ENCODE assay signal across 8 cellular contexts in genomic region chr4:140049924-140050681, GRCh38.
DNase-seq lines count a peak whose midpoint lies in the region; ATAC-seq and TF ChIP-seq lines count a peak whose summit lies in the region.

No MANE protein-coding gene starts in this region.

- H4K20me1 ChIP-seq in OCI-LY1 (ENCODE audit: insufficient read depth, low read length): no peaks in the 10 kb centered on the region

- no peaks in the 10 kb centered on the region for H3K9me3 ChIP-seq in CD8-positive, alpha-beta memory T cell (ENCODE audit: low read length)
- H3K9me3 ChIP-seq in OCI-LY1 (ENCODE audit: low read length) (no peaks in the 10 kb centered on the region), neuron (ENCODE audit: low read length) (no peaks in the 10 kb centered on the region)
- no peaks in the 10 kb centered on the region for H3K9me3 ChIP-seq in effector memory CD4-positive, alpha-beta T cell (ENCODE audit: control insufficient read depth, low read length)

- peak; percentile 60 for TF ChIP-seq CTCF in OCI-LY1 (IDR thresholded peaks at IDR 0.05; ENCODE audit: low read length)

- H3K79me2 ChIP-seq in OCI-LY1 (ENCODE audit: insufficient read depth, low read length): no peaks in the 10 kb centered on the region

- H3K4me1 Mint-ChIP-seq in CD8-positive, alpha-beta memory T cell: peaks cover 19 to 29% (median 27%) of the 10 kb centered on the region in 3 donors

- no peaks in the 10 kb centered on the region for H3K27me3 ChIP-seq in CD8-positive, alpha-beta memory T cell (ENCODE audit: insufficient read depth, low read length, poor library complexity, severe bottlenecking)
- H3K27me3 ChIP-seq in OCI-LY1 (ENCODE audit: insufficient read depth, low read length) (no peaks in the 10 kb centered on the region), neuron (ENCODE audit: insufficient read depth, low read length) (no peaks in the 10 kb centered on the region)
- no peaks in the 10 kb centered on the region for H3K27me3 ChIP-seq in effector memory CD4-positive, alpha-beta T cell (replicated peaks; ENCODE audit: control insufficient read depth, insufficient read depth, low read length, poor library complexity, severe bottlenecking)

- DNase-seq in CD8-positive, alpha-beta memory T cell: no peak
- DNase-seq in HEK293T (ENCODE audit: extremely low spot score) (peak; percentile 54), hippocampal formation (lab: John Stamatoyannopoulos, UW) (no peak)
- no peak for DNase-seq in effector memory CD4-positive, alpha-beta T cell

- peaks cover 16% of the 10 kb centered on the region for H3K4me1 ChIP-seq in CD8-positive, alpha-beta memory T cell (ENCODE audit: insufficient read depth, low read length)
- peaks cover 25% of the 10 kb centered on the region for H3K4me1 ChIP-seq in OCI-LY1 (ENCODE audit: insufficient read depth, low read length, severe bottlenecking)
- H3K4me1 ChIP-seq in effector memory CD4-positive, alpha-beta T cell (ENCODE audit: control insufficient read depth, insufficient read depth, low read length, poor library complexity, severe bottlenecking): peaks cover 4% of the 10 kb centered on the region
- H3K4me1 ChIP-seq in neuron (ENCODE audit: insufficient read depth, low read length): peaks cover 45% of the 10 kb centered on the region

- H2AFZ ChIP-seq in OCI-LY1 (ENCODE audit: low read length): no peak overlapping the region
- H2AFZ ChIP-seq in neuron (ENCODE audit: low read depth, low read length): peak overlapping the region; percentile 56

- H3F3A ChIP-seq in OCI-LY1 (ENCODE audit: insufficient read depth, low read length): no peaks in the 10 kb centered on the region

- H3K9me3 Mint-ChIP-seq in CD8-positive, alpha-beta memory T cell: no peaks in the 10 kb centered on the region

- peaks cover 9 to 19% of the 10 kb centered on the region in 2 donors for H3K27me3 Mint-ChIP-seq in CD8-positive, alpha-beta memory T cell

- H3K27ac ChIP-seq in CD8-positive, alpha-beta memory T cell (ENCODE audit: low read depth, low read length): no peak overlapping the region
- H3K27ac ChIP-seq in OCI-LY1 (ENCODE audit: low read depth, low read length, poor library complexity, severe bottlenecking): no peak overlapping the region
- no peak overlapping the region for H3K27ac ChIP-seq in effector memory CD4-positive, alpha-beta T cell (ENCODE audit: insufficient read depth, low read length, poor library complexity, severe bottlenecking)

- H3K9me2 ChIP-seq in OCI-LY1 (ENCODE audit: low read depth, low read length): no peaks in the 10 kb centered on the region

- peak overlapping the region in 6 of 7 donors; percentile 1 to 91 (median 83) for H3K4me3 Mint-ChIP-seq in CD8-positive, alpha-beta memory T cell

- H3K36me3 ChIP-seq in CD8-positive, alpha-beta memory T cell (ENCODE audit: insufficient read depth, low read length): no peaks in the 10 kb centered on the region
- H3K36me3 ChIP-seq in OCI-LY1 (ENCODE audit: insufficient read depth, low read length) (no peaks in the 10 kb centered on the region), neuron (ENCODE audit: insufficient read depth, low read length) (no peaks in the 10 kb centered on the region)
- H3K36me3 ChIP-seq in effector memory CD4-positive, alpha-beta T cell (ENCODE audit: control insufficient read depth, insufficient read depth, low read length): no peaks in the 10 kb centered on the region

- POLR2A ChIA-PET in CD8-positive, alpha-beta memory T cell (lab: Charles Lee): no interaction called here
- POLR2A ChIA-PET in HEK293T (lab: Yijun Ruan, JAX): interaction anchor here (1.4 kb wide), 1 partner anchor 100 kb away, joined by 7 read pairs; no protein-coding TSS in a partner anchor

- H3K36me3 Mint-ChIP-seq in CD8-positive, alpha-beta memory T cell: no peaks in the 10 kb centered on the region

- ATAC-seq in GM19324 (IDR thresholded peaks at IDR 0.05; ENCODE audit: low FRiP score, unreplicated experiment): no peak
- no peak for ATAC-seq in HG03442 (IDR thresholded peaks at IDR 0.05; ENCODE audit: unreplicated experiment)

- CTCF ChIA-PET in CD8-positive, alpha-beta memory T cell (lab: Charles Lee): interaction anchor here (1.2 to 1.9 kb wide), 2 partner anchors 22 to 193 kb away, joined by 3 to 5 read pairs; no protein-coding TSS in a partner anchor
- CTCF ChIA-PET in HEK293T (lab: Yijun Ruan, JAX): interaction anchor here (0.6 to 1.9 kb wide), 13 partner anchors 12 to 316 kb away, joined by 3 to 10 read pairs (median 4); no protein-coding TSS in a partner anchor

- peak overlapping the region in 1 of 8 donors; percentile 79 for H3K27ac Mint-ChIP-seq in CD8-positive, alpha-beta memory T cell

- H3K4me2 ChIP-seq in OCI-LY1 (ENCODE audit: low read length): no peak overlapping the region

- peak overlapping the region; percentile 27 for H3K4me3 ChIP-seq in CD8-positive, alpha-beta memory T cell (ENCODE audit: low read length)
- no peak overlapping the region for H3K4me3 ChIP-seq in OCI-LY1 (ENCODE audit: low read depth, low read length, poor library complexity, severe bottlenecking)
- H3K4me3 ChIP-seq in effector memory CD4-positive, alpha-beta T cell (ENCODE audit: insufficient read depth, low read depth, low read length, poor library complexity, severe bottlenecking): peak overlapping the region; percentile 20
- H3K4me3 ChIP-seq in neuron (ENCODE audit: low read length): peak overlapping the region; percentile 40

- no peak overlapping the region for H3K9ac ChIP-seq in OCI-LY1 (ENCODE audit: low read length)

TF ChIP-seq in HEK293T, 16 proteins besides CTCF, POLR2A, EP300 and RAD21:
- no peak for TF ChIP-seq ZNF384 (IDR thresholded peaks at IDR 0.05)
- no peak for TF ChIP-seq ARNT (IDR thresholded peaks at IDR 0.05)
- no peak for TF ChIP-seq L3MBTL2 (conservative IDR thresholded peaks at IDR 0.05)
- TF ChIP-seq BHLHE40 (IDR thresholded peaks at IDR 0.05; ENCODE audit: borderline replicate concordance): no peak
- no peak for TF ChIP-seq TARDBP (IDR thresholded peaks at IDR 0.05)
- no peak for TF ChIP-seq ELF4 (IDR thresholded peaks at IDR 0.05)
- no peak for TF ChIP-seq PKNOX1 (IDR thresholded peaks at IDR 0.05)
- TF ChIP-seq LEF1 (IDR thresholded peaks at IDR 0.05; ENCODE audit: borderline replicate concordance): no peak
- no peak for TF ChIP-seq HDGF (IDR thresholded peaks at IDR 0.05; ENCODE audit: borderline replicate concordance)
- TF ChIP-seq FOXM1 (IDR thresholded peaks at IDR 0.05; ENCODE audit: borderline replicate concordance): no peak
- no peak for TF ChIP-seq NFRKB (IDR thresholded peaks at IDR 0.05)
- TF ChIP-seq FOXA1 (IDR thresholded peaks at IDR 0.05): no peak
- no peak for TF ChIP-seq FOXK2 (IDR thresholded peaks at IDR 0.05)
- TF ChIP-seq CTBP1 (IDR thresholded peaks at IDR 0.05; ENCODE audit: borderline replicate concordance): no peak
- TF ChIP-seq SUZ12 (IDR thresholded peaks at IDR 0.05): no peak
- TF ChIP-seq SP1 (IDR thresholded peaks at IDR 0.05): no peak
TF ChIP-seq in HEK293T: peak in this region for 0.
